14 cellular contexts compared by ENCODE assay signal in the genomic region with DNA sequence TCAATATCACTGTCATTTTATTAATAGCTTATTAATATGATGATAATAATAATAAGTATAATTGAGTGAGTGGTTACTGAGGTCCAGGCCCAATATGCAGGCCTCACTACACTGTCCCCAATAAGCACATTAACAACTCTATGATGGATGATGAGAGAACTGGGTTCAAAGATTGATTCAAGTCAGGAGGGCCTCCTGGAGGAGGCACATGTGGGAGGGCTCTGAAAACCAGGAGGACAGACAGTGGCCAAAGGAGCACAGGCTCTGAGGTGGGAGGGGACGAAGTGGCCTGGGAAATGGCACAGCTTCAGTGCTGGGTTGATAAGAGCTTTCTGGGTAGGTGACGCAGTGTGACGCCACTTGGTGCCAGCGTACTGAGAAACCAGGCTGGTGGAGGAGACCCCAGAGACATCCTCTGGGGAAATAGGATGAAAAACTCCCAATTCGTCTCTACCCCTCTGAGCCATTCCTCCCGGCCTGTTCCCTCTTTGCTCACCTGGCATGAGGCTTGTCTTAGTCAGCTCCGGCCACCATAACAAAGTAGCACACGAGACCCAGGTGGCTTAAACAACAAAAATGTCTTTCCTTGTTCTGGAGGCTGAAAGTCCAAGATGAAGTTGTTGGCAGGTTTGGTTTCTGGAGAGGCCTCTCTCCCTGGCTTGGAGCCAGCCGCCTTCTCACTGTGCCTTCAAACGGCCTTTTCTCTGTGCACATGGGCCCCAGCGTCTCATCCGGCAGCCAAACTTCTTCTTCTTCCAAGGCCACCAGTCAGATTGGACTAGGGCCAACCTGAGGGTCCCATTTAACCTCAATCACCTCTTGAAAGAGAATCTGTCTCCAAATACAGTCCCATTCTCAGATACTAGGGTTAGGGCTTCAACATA.
DNase-seq lines count a peak whose midpoint lies in the region; TF ChIP-seq lines count a peak whose summit lies in the region.
"Had no signal": no experiment of that assay in that cellular context is flagged by ENCODE, and none has a peak within 500 bp of the region (broad histone marks: within the 10 kb centered on the region; RNA-seq: fewer than 3 reads in every experiment).

No MANE protein-coding gene starts in this region.

- POLR2A ChIA-PET in HEK293T (lab: Yijun Ruan, JAX) = no interaction called here

- CTCF ChIA-PET in HEK293T (lab: Yijun Ruan, JAX) = no interaction called here

- DNase-seq in DMS79 (lab: John Stamatoyannopoulos, UW) (peak; percentile 50), NCI-H446 (lab: John Stamatoyannopoulos, UW) (peak; percentile 11 to 78), cerebellar cortex (ENCODE audit: low spot score) (peak; percentile 31), pons (ENCODE audit: low spot score) (peak; percentile 69), T1000 (lab: John Stamatoyannopoulos, UW) (no peak), HEK293T (ENCODE audit: extremely low spot score) (no peak)
- DNase-seq in activated effector memory CD4-positive, alpha-beta T cell treated with Interleukin-2 at 50 U/mL for 16 hours = no peak
- no peak for DNase-seq in stimulated activated CD4-positive, alpha-beta T cell treated with anti-CD3 and anti-CD28 coated beads, Interleukin-4, amount 100 ng/mL, for 4 hours
- DNase-seq: DMS53, HCEC 1CT, KBM-7, NCI-H1694, NCI-H2107, SJCRH30 had no signal

TF ChIP-seq in HEK293T, 16 proteins besides CTCF, POLR2A, EP300 and RAD21:
- no peak for TF ChIP-seq HDGF (IDR thresholded peaks at IDR 0.05; ENCODE audit: borderline replicate concordance)
- no peak for TF ChIP-seq SUZ12 (IDR thresholded peaks at IDR 0.05)
- no peak for TF ChIP-seq BHLHE40 (IDR thresholded peaks at IDR 0.05; ENCODE audit: borderline replicate concordance)
- TF ChIP-seq FOXM1 (IDR thresholded peaks at IDR 0.05; ENCODE audit: borderline replicate concordance) = no peak
- TF ChIP-seq FOXK2 (IDR thresholded peaks at IDR 0.05) = no peak
- TF ChIP-seq ZNF384 (IDR thresholded peaks at IDR 0.05) = no peak
- TF ChIP-seq FOXA1 (IDR thresholded peaks at IDR 0.05) = no peak
- TF ChIP-seq LEF1 (IDR thresholded peaks at IDR 0.05; ENCODE audit: borderline replicate concordance) = no peak
- TF ChIP-seq SP1 (IDR thresholded peaks at IDR 0.05) = no peak
- TF ChIP-seq NFRKB (IDR thresholded peaks at IDR 0.05) = no peak
- TF ChIP-seq CTBP1 (IDR thresholded peaks at IDR 0.05; ENCODE audit: borderline replicate concordance) = no peak
- TF ChIP-seq ARNT (IDR thresholded peaks at IDR 0.05) = no peak
- TF ChIP-seq TARDBP (IDR thresholded peaks at IDR 0.05) = no peak
- TF ChIP-seq, protein P1, sequence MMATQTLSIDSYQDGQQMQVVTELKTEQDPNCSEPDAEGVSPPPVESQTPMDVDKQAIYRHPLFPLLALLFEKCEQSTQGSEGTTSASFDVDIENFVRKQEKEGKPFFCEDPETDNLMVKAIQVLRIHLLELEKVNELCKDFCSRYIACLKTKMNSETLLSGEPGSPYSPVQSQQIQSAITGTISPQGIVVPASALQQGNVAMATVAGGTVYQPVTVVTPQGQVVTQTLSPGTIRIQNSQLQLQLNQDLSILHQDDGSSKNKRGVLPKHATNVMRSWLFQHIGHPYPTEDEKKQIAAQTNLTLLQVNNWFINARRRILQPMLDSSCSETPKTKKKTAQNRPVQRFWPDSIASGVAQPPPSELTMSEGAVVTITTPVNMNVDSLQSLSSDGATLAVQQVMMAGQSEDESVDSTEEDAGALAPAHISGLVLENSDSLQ (IDR thresholded peaks at IDR 0.05) = no peak
- no peak for TF ChIP-seq ELF4 (IDR thresholded peaks at IDR 0.05)
- no peak for TF ChIP-seq L3MBTL2 (conservative IDR thresholded peaks at IDR 0.05)

Comparison
In these comparisons a context has a peak if more than half of its experiments do, and no peak if none do; other contexts are left out.
1. DNase-seq: peak in DMS79 (single experiment), NCI-H446 (2 of 2), cerebellar cortex (single experiment) and pons (single experiment); none in activated effector memory CD4-positive, alpha-beta T cell treated with Interleukin-2 at 50 U/mL for 16 hours (single experiment), stimulated activated CD4-positive, alpha-beta T cell treated with anti-CD3 and anti-CD28 coated beads, Interleukin-4, amount 100 ng/mL, for 4 hours (0 of 2), T1000 (single experiment) and HEK293T (single experiment).